In genomic region chr15:51970132-51970817, GRCh38 we compare ENCODE assay signal across 9 cellular contexts. TPM values are rescaled to one million over a fixed set of nuclear protein-coding genes. Genes with fewer than 3 reads are reported as not detected.
DNase-seq lines count a peak whose midpoint lies in the region; ATAC-seq, FAIRE-seq and TF ChIP-seq lines count a peak whose summit lies in the region.
"Had no signal": no experiment of that assay in that cellular context is flagged by ENCODE, and none has a peak within 500 bp of the region (broad histone marks: within the 10 kb centered on the region; RNA-seq: fewer than 3 reads in every experiment).

No MANE protein-coding gene starts in this region.

- no peaks in the 10 kb centered on the region for H3K36me3 ChIP-seq in PC-9 (ENCODE audit: low read depth)
- no peaks in the 10 kb centered on the region for H3K36me3 ChIP-seq in endothelial cell of umbilical vein (ENCODE audit: control insufficient read depth in 2 of 2, extremely low read depth in 1 of 2, insufficient read depth in 2 of 2, low read length in 2 of 2)
- H3K36me3 ChIP-seq in rectal smooth muscle tissue (ENCODE audit: control insufficient read depth, insufficient read depth, low read length) = peaks cover 4% of the 10 kb centered on the region

- dilution Hi-C loops in endothelial cell of umbilical vein (cut with MboI; ENCODE audit: extremely low pct_ligation_motif_present, low sequenced_read_pairs) = no loop called here

- no peak for FAIRE-seq in endothelial cell of umbilical vein (lab: Jason Lieb, UNC)
- FAIRE-seq: A204.1 had no signal

- no peak overlapping the region for H3K27ac ChIP-seq in PC-9
- H3K27ac ChIP-seq in endothelial cell of umbilical vein (ENCODE audit: insufficient read depth, low read depth, low read length) = no peak overlapping the region
- H3K27ac ChIP-seq in rectal smooth muscle tissue (ENCODE audit: low read depth, low read length) = no peak overlapping the region

- H3K4me1 ChIP-seq in PC-9 (replicated peaks; ENCODE audit: insufficient read depth) (peaks cover 23% of the 10 kb centered on the region), endothelial cell of umbilical vein (ENCODE audit: control insufficient read depth, extremely low read depth, insufficient read depth, low read length) (peaks cover 12% of the 10 kb centered on the region), rectal smooth muscle tissue (ENCODE audit: control insufficient read depth, insufficient read depth, low read length) (peaks cover 3% of the 10 kb centered on the region)

- H3K79me2 ChIP-seq in PC-9 (ENCODE audit: low read depth) (peaks cover 53% of the 10 kb centered on the region), endothelial cell of umbilical vein (ENCODE audit: control insufficient read depth, insufficient read depth, low read length) (peaks cover 56% of the 10 kb centered on the region)

- POLR2A ChIA-PET in PC-9 (lab: Charles Lee; ENCODE audit: unreplicated experiment) = no interaction called here
- POLR2A ChIA-PET in endothelial cell of umbilical vein (lab: Charles Lee) = interaction anchor here (1.6 to 3.0 kb wide), 2 partner anchors 11 to 209 kb away, joined by 5 to 16 read pairs; no protein-coding TSS in a partner anchor

- ATAC-seq in HG03196 (IDR thresholded peaks at IDR 0.05; ENCODE audit: unreplicated experiment) (no peak), HG02981 (IDR thresholded peaks at IDR 0.05; ENCODE audit: unreplicated experiment) (no peak), HG03342 (IDR thresholded peaks at IDR 0.05; ENCODE audit: unreplicated experiment) (no peak)

- no peak overlapping the region for H2AFZ ChIP-seq in PC-9
- no peak overlapping the region for H2AFZ ChIP-seq in endothelial cell of umbilical vein (ENCODE audit: low read depth, low read length)

- TF ChIP-seq CTCF in PC-9 (conservative IDR thresholded peaks at IDR 0.05) (no peak), endothelial cell of umbilical vein (IDR thresholded peaks at IDR 0.05; ENCODE audit: extremely low read depth in 1 of 2, insufficient read depth in 1 of 2, low read depth in 1 of 2, low read length in 2 of 2) (no peak)

- peak overlapping the region; percentile 91 for H3K9ac ChIP-seq in endothelial cell of umbilical vein (replicated peaks; ENCODE audit: extremely low read depth, insufficient read depth, low read length)
- no peak overlapping the region for H3K9ac ChIP-seq in rectal smooth muscle tissue (ENCODE audit: low read length)

- no peaks in the 10 kb centered on the region for H4K20me1 ChIP-seq in PC-9 (ENCODE audit: insufficient read depth)
- H4K20me1 ChIP-seq in endothelial cell of umbilical vein (replicated peaks; ENCODE audit: control insufficient read depth, extremely low read depth, insufficient read depth, low read length) = no peaks in the 10 kb centered on the region

- H3K9me2 ChIP-seq in PC-9 (ENCODE audit: insufficient read depth) = no peaks in the 10 kb centered on the region

- DNase-seq in NCI-H146 (lab: John Stamatoyannopoulos, UW) (peak; percentile 6), NCI-H146 treated with DMSO at 0.1 percent for 48 hours (lab: John Stamatoyannopoulos, UW; ENCODE audit: unreplicated experiment) (no peak), PC-9 (no peak), endothelial cell of umbilical vein (ENCODE audit: low read depth, low spot score) (no peak)

- H3K27me3 ChIP-seq in PC-9 (ENCODE audit: insufficient read depth, low read depth) (no peaks in the 10 kb centered on the region), endothelial cell of umbilical vein (ENCODE audit: control insufficient read depth in 2 of 2, insufficient read depth in 2 of 2, low read length in 2 of 2) (no peaks in the 10 kb centered on the region), rectal smooth muscle tissue (ENCODE audit: control insufficient read depth, insufficient read depth, low read length) (no peaks in the 10 kb centered on the region)

- no peaks in the 10 kb centered on the region for H3K9me1 ChIP-seq in endothelial cell of umbilical vein (replicated peaks; ENCODE audit: control insufficient read depth, extremely low read depth, insufficient read depth, low read length)

- no TSS peak for BruUV-seq in PC-9 (replicated peaks; lab: Mats Ljungman, UMichigan)
- no TSS peak for BruUV-seq in endothelial cell of umbilical vein (replicated peaks; lab: Mats Ljungman, UMichigan)

- intact Hi-C loops in PC-9 (cut with micrococcal nuclease; ENCODE audit: unreplicated experiment) = no loop called here
- intact Hi-C loops in endothelial cell of umbilical vein (cut with micrococcal nuclease) = no loop called here

- TF ChIP-seq POLR2A in endothelial cell of umbilical vein (IDR thresholded peaks at IDR 0.05; ENCODE audit: low read depth, low read length) = no peak

- H3K4me2 ChIP-seq in PC-9 (peak overlapping the region; percentile 92), endothelial cell of umbilical vein (ENCODE audit: insufficient read depth, low read length) (peak overlapping the region; percentile 62)

- H3F3A ChIP-seq in PC-9 (ENCODE audit: insufficient read depth, low read depth) = no peaks in the 10 kb centered on the region; the same call in 1 of the 2 replicates

- H3K9me3 ChIP-seq in PC-9 (ENCODE audit: insufficient read depth, low read depth) = no peaks in the 10 kb centered on the region
- H3K9me3 ChIP-seq in endothelial cell of umbilical vein (replicated peaks; ENCODE audit: control insufficient read depth, insufficient read depth, low read length) = no peaks in the 10 kb centered on the region

- H3K4me3 ChIP-seq in PC-9 (peak overlapping the region; percentile 71), endothelial cell of umbilical vein (replicated peaks in 1 of 3; ENCODE audit: insufficient read depth in 1 of 3, low read depth in 1 of 3, low read length in 3 of 3) (peak overlapping the region in 1 of 3 experiments; percentile 81), rectal smooth muscle tissue (ENCODE audit: low read length) (peak overlapping the region; percentile 93)

- CTCF ChIA-PET in PC-9 (lab: Charles Lee) = interaction anchor here (1.4 kb wide), 1 partner anchor 11 kb away, joined by 4 read pairs; no protein-coding TSS in a partner anchor
- CTCF ChIA-PET in endothelial cell of umbilical vein (lab: Charles Lee) = interaction anchor here (0.7 to 2.7 kb wide), 12 partner anchors 7 to 286 kb away, joined by 3 to 23 read pairs (median 4); no protein-coding TSS in a partner anchor

TF ChIP-seq in endothelial cell of umbilical vein, 7 proteins besides CTCF, POLR2A, EP300 and RAD21:
- TF ChIP-seq MAX (IDR thresholded peaks at IDR 0.05; ENCODE audit: insufficient read depth, insufficient read length) (no peak), POLR2AphosphoS5 (IDR thresholded peaks at IDR 0.05; ENCODE audit: insufficient read depth, low read depth, low read length) (no peak), GATA2 (IDR thresholded peaks at IDR 0.05; ENCODE audit: insufficient read depth, insufficient read length, low read depth, low read length) (no peak)

RNA-seq across cellular contexts. Expression of gene LEO1, which starts 1.3 kb away (rescaled TPM):
- total RNA-seq in PC-9 (2021) = 18.2 and 21.7 TPM in 2 replicates
- total RNA-seq in endothelial cell of umbilical vein = 22.6 and 28.0 TPM in 2 replicates
- polyA plus RNA-seq in endothelial cell of umbilical vein = 0.91 and 1.3 TPM in 2 replicates
- polyA plus RNA-seq in endothelial cell of umbilical vein (2011; cell fraction: cytosol; rRNA removed) = 5.1 and 6.9 TPM in 2 replicates
- 6.1 and 6.3 TPM in 2 replicates for polyA plus RNA-seq in endothelial cell of umbilical vein (2011; cell fraction: nucleus; rRNA removed)
- polyA plus RNA-seq in endothelial cell of umbilical vein (2012) = 24.9 and 34.0 TPM in 2 replicates
- 4.8 and 6.1 TPM in 2 replicates for polyA minus RNA-seq in endothelial cell of umbilical vein
- polyA minus RNA-seq in endothelial cell of umbilical vein (2011; cell fraction: cytosol; rRNA and poly(A)+ RNA removed) = 5.0 TPM
- 5.7 and 6.8 TPM in 2 replicates for polyA minus RNA-seq in endothelial cell of umbilical vein (2011; cell fraction: nucleus; rRNA and poly(A)+ RNA removed)

RNA-seq across cellular contexts. Expression of gene MAPK6, which starts 48.7 kb away (rescaled TPM):
- total RNA-seq in PC-9 (2021) (27.5 and 38.7 TPM in 2 replicates), endothelial cell of umbilical vein (35.7 and 37.4 TPM in 2 replicates)
- 7.3 and 10.9 TPM in 2 replicates for polyA plus RNA-seq in endothelial cell of umbilical vein
- 12.3 and 14.2 TPM in 2 replicates for polyA plus RNA-seq in endothelial cell of umbilical vein (2011; cell fraction: cytosol; rRNA removed)
- 14.5 and 17.0 TPM in 2 replicates for polyA plus RNA-seq in endothelial cell of umbilical vein (2011; cell fraction: nucleus; rRNA removed)
- 25.8 and 32.0 TPM in 2 replicates for polyA plus RNA-seq in endothelial cell of umbilical vein (2012)
- 33.4 and 34.5 TPM in 2 replicates for polyA minus RNA-seq in endothelial cell of umbilical vein
- 25.5 TPM for polyA minus RNA-seq in endothelial cell of umbilical vein (2011; cell fraction: cytosol; rRNA and poly(A)+ RNA removed)
- polyA minus RNA-seq in endothelial cell of umbilical vein (2011; cell fraction: nucleus; rRNA and poly(A)+ RNA removed) = 18.8 and 27.0 TPM in 2 replicates
